Comparison of ENCODE assay signal across 12 cellular contexts in the genomic region with DNA sequence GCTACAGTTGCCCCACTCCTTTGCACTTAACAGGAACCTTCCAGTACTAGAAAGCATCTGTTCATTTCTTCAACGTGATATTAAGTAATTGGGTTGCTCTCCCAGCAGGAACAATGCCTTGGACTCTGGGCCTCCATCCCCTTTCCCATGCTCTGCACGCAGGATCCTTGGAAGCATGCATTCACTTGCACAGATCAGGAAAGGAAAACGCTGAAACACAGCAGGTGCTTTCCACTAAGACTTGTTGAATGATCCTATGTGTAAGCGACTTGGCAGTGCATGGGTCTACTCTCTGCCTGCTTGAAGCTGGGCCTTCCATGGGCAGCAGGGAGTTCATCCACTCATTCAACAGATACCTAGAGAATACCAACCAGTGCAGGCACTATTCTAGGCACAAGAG. TPM values are rescaled to one million over a fixed set of nuclear protein-coding genes. Genes with fewer than 3 reads are reported as not detected.
DNase-seq lines count a peak whose midpoint lies in the region; ATAC-seq and TF ChIP-seq lines count a peak whose summit lies in the region.
"Had no signal": no experiment of that assay in that cellular context is flagged by ENCODE, and none has a peak within 500 bp of the region (broad histone marks: within the 10 kb centered on the region; RNA-seq: fewer than 3 reads in every experiment).

No MANE protein-coding gene starts in this region.

- peak overlapping the region; percentile 64 for H3K4me3 ChIP-seq in retinal pigment epithelial cell (ENCODE audit: low read length)

- peak; percentile 19 for DNase-seq in NCI-H2227 (lab: John Stamatoyannopoulos, UW; ENCODE audit: unreplicated experiment)
- no peak for DNase-seq in NCI-H2227 treated with DMSO at 0.1 percent for 48 hours (lab: John Stamatoyannopoulos, UW)
- DNase-seq in NCI-H69 (lab: John Stamatoyannopoulos, UW) = peak; percentile 44
- peak; percentile 45 for DNase-seq in dermis blood vessel endothelial cell
- DNase-seq in retinal pigment epithelial cell (ENCODE audit: low read depth) = no peak
- DNase-seq in NCI-H1436 treated with DMSO at 0.1 percent for 48 hours (lab: John Stamatoyannopoulos, UW) = no peak
- no peak for DNase-seq in activated CD4-positive, alpha-beta T cell treated with anti-CD3 and anti-CD28 coated beads for 48 hours
- DNase-seq: activated CD4-positive, alpha-beta memory T cell treated with anti-CD3 and anti-CD28 coated beads, Interleukin-2, amount 10 ng/mL, durations not matched to agents 7 days and 5 days; gastrocnemius medialis; NCI-H1092 treated with DMSO at 0.1 percent for 48 hours; sigmoid colon had no signal

- no peak for TF ChIP-seq CTCF in retinal pigment epithelial cell (conservative IDR thresholded peaks at IDR 0.05; ENCODE audit: low read depth, low read length)

- ATAC-seq in GM21786 (IDR thresholded peaks at IDR 0.05; ENCODE audit: unreplicated experiment) = no peak

RNA-seq across cellular contexts. Expression of gene LTBP2, which starts 2.3 kb away (rescaled TPM):
- total RNA-seq in dermis blood vessel endothelial cell = 89.2 and 90.5 TPM in 2 replicates

Comparison
In these comparisons a context has a peak if more than half of its experiments do, and no peak if none do; other contexts are left out.
1. DNase-seq: peak in NCI-H2227 (single experiment), NCI-H69 (single experiment) and dermis blood vessel endothelial cell (single experiment); none in NCI-H2227 treated with DMSO at 0.1 percent for 48 hours (single experiment), retinal pigment epithelial cell (single experiment), NCI-H1436 treated with DMSO at 0.1 percent for 48 hours (single experiment) and activated CD4-positive, alpha-beta T cell treated with anti-CD3 and anti-CD28 coated beads for 48 hours (single experiment).